8 cellular contexts compared by ENCODE assay signal in the genomic region with DNA sequence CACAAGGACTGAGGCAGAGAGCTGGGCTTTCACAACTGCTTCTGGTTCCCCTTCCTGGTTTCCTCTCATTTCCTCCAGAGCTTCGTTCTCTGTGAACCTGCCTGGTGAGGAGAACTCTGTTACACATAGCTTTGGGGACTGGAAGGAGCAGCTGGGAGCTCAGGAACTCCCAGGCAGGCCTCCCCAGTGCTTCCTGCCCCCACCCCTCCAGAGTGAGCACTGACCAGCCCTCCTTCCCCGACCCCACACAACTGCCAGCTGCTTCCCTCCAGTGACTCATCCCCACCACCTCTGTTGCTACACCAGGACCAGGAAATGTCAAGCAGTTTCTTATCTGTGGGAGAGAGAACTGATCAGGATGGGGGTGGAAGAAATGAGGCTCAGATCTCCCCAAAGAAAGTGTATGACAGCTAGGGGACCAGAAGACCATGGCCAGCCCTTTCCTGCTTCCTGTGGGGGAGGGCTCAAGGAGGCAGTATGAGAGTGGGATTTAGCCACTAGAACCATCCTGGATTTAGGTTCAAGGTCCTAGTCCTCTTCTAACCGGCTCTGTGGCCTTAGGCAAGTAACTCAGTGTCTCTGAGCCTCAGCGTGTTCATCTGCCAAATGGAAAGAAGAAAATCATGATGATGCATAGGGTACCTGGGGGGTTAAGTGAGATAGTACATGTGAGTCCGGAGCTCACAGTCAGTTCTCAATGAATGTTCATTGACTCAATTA. TPM values are rescaled to one million over a fixed set of nuclear protein-coding genes. Genes with fewer than 3 reads are reported as not detected.
DNase-seq lines count a peak whose midpoint lies in the region; ATAC-seq, FAIRE-seq and TF ChIP-seq lines count a peak whose summit lies in the region.

No MANE protein-coding gene starts in this region.

- FAIRE-seq in kidney (lab: Jason Lieb, UNC) = no peak

- peaks cover 10% of the 10 kb centered on the region for H3K4me1 Mint-ChIP-seq in activated naive CD8-positive, alpha-beta T cell treated with anti-CD3 and anti-CD28 coated beads, Interleukin-2, amount 10 ng/mL, durations not matched to agents 7 days and 5 days

- no peaks in the 10 kb centered on the region for H3K9me3 ChIP-seq in kidney (ENCODE audit: control insufficient read depth in 1 of 2, low read length in 2 of 2)

- DNase-seq in AG10803 (ENCODE audit: low read depth) (peak; percentile 69), HT1080 (ENCODE audit: low read depth) (peak; percentile 74), kidney (peak; percentile 86)
- no peak for DNase-seq in activated naive CD8-positive, alpha-beta T cell treated with anti-CD3 and anti-CD28 coated beads, Interleukin-2, amount 10 ng/mL, durations not matched to agents 7 days and 5 days

- peak overlapping the region in 1 of 2 donors; percentile 14 for H3K27ac ChIP-seq in kidney (ENCODE audit: low read depth in 2 of 2, low read length in 2 of 2)
- H3K27ac ChIP-seq in urinary bladder (ENCODE audit: low read depth) = peak overlapping the region; percentile 54

- POLR2A ChIA-PET in activated naive CD8-positive, alpha-beta T cell treated with anti-CD3 and anti-CD28 coated beads, Interleukin-2, amount 10 ng/mL, durations not matched to agents 7 days and 5 days (lab: Charles Lee) = no interaction called here

- H3K4me3 ChIP-seq in AG10803 (ENCODE audit: low read length) = no peak overlapping the region
- H3K4me3 ChIP-seq in kidney (ENCODE audit: low read length in 2 of 2) = no peak overlapping the region
- no peak overlapping the region for H3K4me3 ChIP-seq in urinary bladder (ENCODE audit: low read depth, low read length)

- H3K9me3 Mint-ChIP-seq in activated naive CD8-positive, alpha-beta T cell treated with anti-CD3 and anti-CD28 coated beads, Interleukin-2, amount 10 ng/mL, durations not matched to agents 7 days and 5 days = no peaks in the 10 kb centered on the region

- 72% methylated on average over 5 of the region's 5 CpGs for WGBS in urinary bladder

- no peaks in the 10 kb centered on the region for H3K36me3 Mint-ChIP-seq in activated naive CD8-positive, alpha-beta T cell treated with anti-CD3 and anti-CD28 coated beads, Interleukin-2, amount 10 ng/mL, durations not matched to agents 7 days and 5 days

- peak overlapping the region; percentile 32 for H3K27ac Mint-ChIP-seq in activated naive CD8-positive, alpha-beta T cell treated with anti-CD3 and anti-CD28 coated beads, Interleukin-2, amount 10 ng/mL, durations not matched to agents 7 days and 5 days

- peaks cover 12% of the 10 kb centered on the region for H3K27me3 Mint-ChIP-seq in activated naive CD8-positive, alpha-beta T cell treated with anti-CD3 and anti-CD28 coated beads, Interleukin-2, amount 10 ng/mL, durations not matched to agents 7 days and 5 days

- intact Hi-C loops in kidney (cut with DNase I) = no loop called here

- H3K4me1 ChIP-seq in kidney (ENCODE audit: control insufficient read depth in 1 of 2, insufficient read depth in 1 of 2, low read depth in 1 of 2, low read length in 2 of 2) (peaks cover 3 to 8% of the 10 kb centered on the region in 2 donors), urinary bladder (ENCODE audit: insufficient read depth) (no peaks in the 10 kb centered on the region)

- no peak overlapping the region for H3K9ac ChIP-seq in kidney (ENCODE audit: low read length in 2 of 2)

- no peaks in the 10 kb centered on the region for H3K36me3 ChIP-seq in kidney (ENCODE audit: control insufficient read depth in 1 of 2, insufficient read depth in 2 of 2, low read length in 2 of 2)
- no peaks in the 10 kb centered on the region for H3K36me3 ChIP-seq in urinary bladder (ENCODE audit: insufficient read depth)

- no peak for ATAC-seq in activated naive CD8-positive, alpha-beta T cell treated with anti-CD3 and anti-CD28 coated beads, Interleukin-2, amount 10 ng/mL, durations not matched to agents 7 days and 5 days (ENCODE audit: low read depth)
- ATAC-seq in GM21528 (IDR thresholded peaks at IDR 0.05; ENCODE audit: low FRiP score, unreplicated experiment) (no peak), HG03135 (IDR thresholded peaks at IDR 0.05; ENCODE audit: unreplicated experiment) (no peak), GM18498 (IDR thresholded peaks at IDR 0.05; ENCODE audit: unreplicated experiment) (no peak)

- TF ChIP-seq CTCF in AG10803 (conservative IDR thresholded peaks at IDR 0.05; ENCODE audit: low read length) (no peak), kidney (IDR thresholded peaks at IDR 0.05; ENCODE audit: borderline replicate concordance, extremely low read depth, insufficient read depth) (no peak)

- peak overlapping the region; percentile 14 for H3K4me3 Mint-ChIP-seq in activated naive CD8-positive, alpha-beta T cell treated with anti-CD3 and anti-CD28 coated beads, Interleukin-2, amount 10 ng/mL, durations not matched to agents 7 days and 5 days

RNA-seq across cellular contexts. Expression of a gene that starts 4.5 kb away (rescaled TPM):
- 0.11 and 0.27 TPM in 2 replicates for total RNA-seq in HT1080 (2014; rRNA removed; shearing (Covaris generic))
- 1.3 and 2.5 TPM in 2 replicates for polyA plus RNA-seq in HT1080 (2015; cell fraction: cytosol; rRNA removed)
- 1.1 TPM in 2 replicates for polyA plus RNA-seq in HT1080 (2015; cell fraction: nucleus; rRNA removed)
- total RNA-seq in activated naive CD8-positive, alpha-beta T cell treated with anti-CD3 and anti-CD28 coated beads, Interleukin-2, amount 10 ng/mL, durations not matched to agents 7 days and 5 days = 10 to 100 TPM; 13.7 to 15.7 TPM
- total RNA-seq in kidney (35.3 TPM), urinary bladder (10.7 TPM)
- polyA plus RNA-seq in kidney (ENCODE audit: insufficient read depth, low read depth, low replicate concordance) (25.7 TPM), urinary bladder (35.8 TPM)
